8 cellular contexts compared by ENCODE assay signal in the genomic region with DNA sequence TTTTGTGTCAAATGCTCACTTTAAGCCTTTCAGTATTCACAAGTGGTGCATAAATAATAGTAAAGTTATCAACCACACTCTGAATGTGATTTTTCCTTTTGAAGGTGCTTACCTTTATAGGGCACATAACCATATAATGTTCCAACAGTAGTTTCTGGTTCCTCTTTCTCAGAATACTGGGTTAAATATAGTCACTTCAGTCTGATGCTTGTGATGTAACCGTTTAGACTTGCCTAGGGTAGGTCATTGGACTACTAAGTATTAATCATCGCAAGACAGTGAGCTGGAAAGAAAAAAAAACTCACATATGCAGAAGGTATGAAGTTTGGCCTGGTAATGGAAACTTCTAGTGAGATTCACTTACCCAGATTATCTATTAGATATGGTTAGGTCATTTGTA. TPM values are rescaled to one million over a fixed set of nuclear protein-coding genes. Genes with fewer than 3 reads are reported as not detected.
DNase-seq lines count a peak whose midpoint lies in the region; ATAC-seq lines count a peak whose summit lies in the region.

No MANE protein-coding gene starts in this region.

- H3K9me3 ChIP-seq in aorta (ENCODE audit: control insufficient read depth, low read length): no peaks in the 10 kb centered on the region

- H3K9me3 Mint-ChIP-seq in activated T-cell treated with anti-CD3 and anti-CD28 coated beads, Interleukin-2, amount 50 U/mL, for 4 hours: no peaks in the 10 kb centered on the region

- peak in 1 of 2 donors; percentile 7 for ATAC-seq in activated T-cell treated with anti-CD3 and anti-CD28 coated beads, Interleukin-2, amount 50 U/mL, for 4 hours
- peak; percentile 34 for ATAC-seq in HG02970 (IDR thresholded peaks at IDR 0.05; ENCODE audit: low FRiP score, unreplicated experiment)
- ATAC-seq in aorta (ENCODE audit: low FRiP score): no peak

- H3K4me3 Mint-ChIP-seq in activated T-cell treated with anti-CD3 and anti-CD28 coated beads, Interleukin-2, amount 50 U/mL, for 4 hours: peak overlapping the region; percentile 62

- H3K36me3 Mint-ChIP-seq in activated T-cell treated with anti-CD3 and anti-CD28 coated beads, Interleukin-2, amount 50 U/mL, for 4 hours (ENCODE audit: insufficient read depth): peaks cover 25% of the 10 kb centered on the region

- no peak overlapping the region for H3K4me3 ChIP-seq in aorta (ENCODE audit: low read length in 2 of 2)
- no peak overlapping the region for H3K4me3 ChIP-seq in H7 (ENCODE audit: insufficient read depth, low read depth, low read length)

- no peaks in the 10 kb centered on the region for H3K36me3 ChIP-seq in aorta (ENCODE audit: control insufficient read depth in 1 of 2, insufficient read depth in 2 of 2, low read length in 1 of 2)
- peaks cover 2% of the 10 kb centered on the region for H3K36me3 ChIP-seq in H7 (replicated peaks; ENCODE audit: control insufficient read depth, insufficient read depth, low read length)

- intact Hi-C loops in aorta (cut with DNase I): no loop called here

- H3K27ac ChIP-seq in aorta (ENCODE audit: low read depth in 1 of 2, low read length in 2 of 2): no peak overlapping the region

- 89 to 96% methylated on average over 2 of the region's 2 CpGs for WGBS in aorta, 2 donors

- H3K27me3 Mint-ChIP-seq in activated T-cell treated with anti-CD3 and anti-CD28 coated beads, Interleukin-2, amount 50 U/mL, for 4 hours (ENCODE audit: low read depth): peaks cover 8% of the 10 kb centered on the region

- peaks cover 46% of the 10 kb centered on the region for H3K4me1 Mint-ChIP-seq in activated T-cell treated with anti-CD3 and anti-CD28 coated beads, Interleukin-2, amount 50 U/mL, for 4 hours (ENCODE audit: low read depth)

- no peak for DNase-seq in activated T-cell treated with anti-CD3 and anti-CD28 coated beads, Interleukin-2, amount 50 U/mL, for 4 hours
- DNase-seq in activated T-cell treated with anti-CD3 and anti-CD28 coated beads, Interleukin-2, amount 50 U/mL, for 48 hours: no peak
- peak; percentile 97 for DNase-seq in RKO (ENCODE audit: low spot score)
- DNase-seq in non-pigmented ciliary epithelial cell (ENCODE audit: low read depth): peak; percentile 74
- DNase-seq in aorta: no peak
- no peak for DNase-seq in NCI-H1694 treated with DMSO at 0.1 percent for 48 hours (lab: John Stamatoyannopoulos, UW)
- no peak for DNase-seq in H7

- H3K4me1 ChIP-seq in aorta (ENCODE audit: control insufficient read depth in 1 of 2, insufficient read depth in 2 of 2, low read length in 2 of 2): no peaks in the 10 kb centered on the region

- H3K27me3 ChIP-seq in aorta (ENCODE audit: control insufficient read depth in 1 of 2, insufficient read depth in 2 of 2, low read length in 1 of 2) (no peaks in the 10 kb centered on the region), H7 (ENCODE audit: control insufficient read depth, insufficient read depth, low read length) (peaks cover 4% of the 10 kb centered on the region)

RNA-seq across cellular contexts. Expression of gene KBTBD8, which starts 1.9 kb away (rescaled TPM):
- 10 to 100 TPM; 32.1 to 47.5 (median 44.6) TPM for total RNA-seq in activated T-cell treated with anti-CD3 and anti-CD28 coated beads, Interleukin-2, amount 50 U/mL, for 4 hours
- 1 to 10 TPM; 1.2 to 3.1 TPM for total RNA-seq in aorta
- polyA plus RNA-seq in aorta: 1 to 10 TPM in 1 of 2 donors, under 1 TPM in 1; 0.10 to 1.8 TPM
- 6.7 and 11.8 TPM in 2 replicates for total RNA-seq in H7 (2014; rRNA removed; shearing (Covaris generic))

Comparison
In these comparisons a context has a peak if more than half of its experiments do, and no peak if none do; other contexts are left out.
1. DNase-seq: peak in RKO (single experiment) and non-pigmented ciliary epithelial cell (single experiment); none in activated T-cell treated with anti-CD3 and anti-CD28 coated beads, Interleukin-2, amount 50 U/mL, for 4 hours (single experiment), activated T-cell treated with anti-CD3 and anti-CD28 coated beads, Interleukin-2, amount 50 U/mL, for 48 hours (0 of 2), aorta (0 of 2), NCI-H1694 treated with DMSO at 0.1 percent for 48 hours (single experiment) and H7 (single experiment).